Comparison of ENCODE assay signal across 2 cellular contexts in genomic region chr2:109186656-109187250, GRCh38.
TF ChIP-seq lines count a peak whose summit lies in the region.

No MANE protein-coding gene starts in this region.

TF ChIP-seq in SK-N-SH, 30 proteins besides CTCF, POLR2A, EP300 and RAD21:
- no peak for TF ChIP-seq JUND (IDR thresholded peaks at IDR 0.05)
- TF ChIP-seq, protein P1, sequence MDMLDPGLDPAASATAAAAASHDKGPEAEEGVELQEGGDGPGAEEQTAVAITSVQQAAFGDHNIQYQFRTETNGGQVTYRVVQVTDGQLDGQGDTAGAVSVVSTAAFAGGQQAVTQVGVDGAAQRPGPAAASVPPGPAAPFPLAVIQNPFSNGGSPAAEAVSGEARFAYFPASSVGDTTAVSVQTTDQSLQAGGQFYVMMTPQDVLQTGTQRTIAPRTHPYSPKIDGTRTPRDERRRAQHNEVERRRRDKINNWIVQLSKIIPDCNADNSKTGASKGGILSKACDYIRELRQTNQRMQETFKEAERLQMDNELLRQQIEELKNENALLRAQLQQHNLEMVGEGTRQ (IDR thresholded peaks at IDR 0.05; ENCODE audit: borderline replicate concordance, low read depth, low read length) = no peak
- no peak for TF ChIP-seq POLR2AphosphoS5 (IDR thresholded peaks at IDR 0.05; ENCODE audit: low read depth, low read length)
- TF ChIP-seq TAF1 (IDR thresholded peaks at IDR 0.05; ENCODE audit: borderline replicate concordance, low read depth, low read length) = no peak
- TF ChIP-seq RFX5 (IDR thresholded peaks at IDR 0.05; ENCODE audit: low read length) = no peak
- TF ChIP-seq FOSL2 (IDR thresholded peaks at IDR 0.05; ENCODE audit: borderline replicate concordance, low read depth) = no peak
- TF ChIP-seq RXRA (IDR thresholded peaks at IDR 0.05; ENCODE audit: borderline replicate concordance, low read depth) = no peak
- no peak for TF ChIP-seq FOXM1 (IDR thresholded peaks at IDR 0.05; ENCODE audit: low read depth)
- TF ChIP-seq NFIC (IDR thresholded peaks at IDR 0.05; ENCODE audit: borderline replicate concordance) = no peak
- TF ChIP-seq, protein P2, sequence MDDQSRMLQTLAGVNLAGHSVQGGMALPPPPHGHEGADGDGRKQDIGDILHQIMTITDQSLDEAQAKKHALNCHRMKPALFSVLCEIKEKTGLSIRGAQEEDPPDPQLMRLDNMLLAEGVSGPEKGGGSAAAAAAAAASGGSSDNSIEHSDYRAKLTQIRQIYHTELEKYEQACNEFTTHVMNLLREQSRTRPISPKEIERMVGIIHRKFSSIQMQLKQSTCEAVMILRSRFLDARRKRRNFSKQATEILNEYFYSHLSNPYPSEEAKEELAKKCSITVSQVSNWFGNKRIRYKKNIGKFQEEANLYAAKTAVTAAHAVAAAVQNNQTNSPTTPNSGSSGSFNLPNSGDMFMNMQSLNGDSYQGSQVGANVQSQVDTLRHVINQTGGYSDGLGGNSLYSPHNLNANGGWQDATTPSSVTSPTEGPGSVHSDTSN (IDR thresholded peaks at IDR 0.05) = no peak
- no peak for TF ChIP-seq YY1 (IDR thresholded peaks at IDR 0.05; ENCODE audit: low read depth)
- no peak for TF ChIP-seq CHD2 (IDR thresholded peaks at IDR 0.05; ENCODE audit: low read length, partially characterized antibody)
- no peak for TF ChIP-seq RCOR1 (IDR thresholded peaks at IDR 0.05; ENCODE audit: low read length)
- no peak for TF ChIP-seq MXI1 (IDR thresholded peaks at IDR 0.05; ENCODE audit: low read depth, low read length)
- no peak for TF ChIP-seq USF1 (IDR thresholded peaks at IDR 0.05; ENCODE audit: borderline replicate concordance, low read depth)
- no peak for TF ChIP-seq IRF3 (IDR thresholded peaks at IDR 0.05; ENCODE audit: low read depth, low read length)
- no peak for TF ChIP-seq GABPA (IDR thresholded peaks at IDR 0.05; ENCODE audit: low read depth)
- TF ChIP-seq GATA2 (CRISPR knock-in tag; IDR thresholded peaks at IDR 0.05) = no peak

TF ChIP-seq in SK-N-SH treated with all-trans-retinoic acid at 6 μM for 48 hours, 23 proteins besides CTCF, POLR2A, EP300 and RAD21:
- no peak for TF ChIP-seq TCF4 (CRISPR knock-in tag; IDR thresholded peaks at IDR 0.05; ENCODE audit: borderline replicate concordance)
- TF ChIP-seq ZFP3 (CRISPR knock-in tag; IDR thresholded peaks at IDR 0.05) = no peak
- no peak for TF ChIP-seq ZNF8 (CRISPR knock-in tag; IDR thresholded peaks at IDR 0.05)
- no peak for TF ChIP-seq RARB (CRISPR knock-in tag; IDR thresholded peaks at IDR 0.05)
- no peak for TF ChIP-seq PPARA (CRISPR knock-in tag; IDR thresholded peaks at IDR 0.05; ENCODE audit: borderline replicate concordance)
- TF ChIP-seq, protein P3, sequence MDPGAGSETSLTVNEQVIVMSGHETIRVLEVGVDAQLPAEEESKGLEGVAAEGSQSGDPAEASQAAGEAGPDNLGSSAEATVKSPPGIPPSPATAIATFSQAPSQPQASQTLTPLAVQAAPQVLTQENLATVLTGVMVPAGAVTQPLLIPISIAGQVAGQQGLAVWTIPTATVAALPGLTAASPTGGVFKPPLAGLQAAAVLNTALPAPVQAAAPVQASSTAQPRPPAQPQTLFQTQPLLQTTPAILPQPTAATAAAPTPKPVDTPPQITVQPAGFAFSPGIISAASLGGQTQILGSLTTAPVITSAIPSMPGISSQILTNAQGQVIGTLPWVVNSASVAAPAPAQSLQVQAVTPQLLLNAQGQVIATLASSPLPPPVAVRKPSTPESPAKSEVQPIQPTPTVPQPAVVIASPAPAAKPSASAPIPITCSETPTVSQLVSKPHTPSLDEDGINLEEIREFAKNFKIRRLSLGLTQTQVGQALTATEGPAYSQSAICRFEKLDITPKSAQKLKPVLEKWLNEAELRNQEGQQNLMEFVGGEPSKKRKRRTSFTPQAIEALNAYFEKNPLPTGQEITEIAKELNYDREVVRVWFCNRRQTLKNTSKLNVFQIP (CRISPR knock-in tag; IDR thresholded peaks at IDR 0.05; ENCODE audit: borderline replicate concordance, low read depth) = no peak
- TF ChIP-seq CREB5 (CRISPR knock-in tag; IDR thresholded peaks at IDR 0.05; ENCODE audit: low read depth) = no peak
- TF ChIP-seq ZC3H10 (CRISPR knock-in tag; IDR thresholded peaks at IDR 0.05) = no peak
- TF ChIP-seq ESRRG (CRISPR knock-in tag; IDR thresholded peaks at IDR 0.05) = no peak
- TF ChIP-seq CSDC2 (CRISPR knock-in tag; IDR thresholded peaks at IDR 0.05) = no peak
- no peak for TF ChIP-seq ISL1 (CRISPR knock-in tag; IDR thresholded peaks at IDR 0.05)
- TF ChIP-seq ARNTL (CRISPR knock-in tag; IDR thresholded peaks at IDR 0.05; ENCODE audit: borderline replicate concordance, low read depth) = no peak
